8 cellular contexts compared by ENCODE assay signal in genomic region chr1:40040511-40041465, GRCh38. TPM values are rescaled to one million over a fixed set of nuclear protein-coding genes. Genes with fewer than 3 reads are reported as not detected.
DNase-seq lines count a peak whose midpoint lies in the region; ATAC-seq and TF ChIP-seq lines count a peak whose summit lies in the region.

TSS of gene CAP1 (plus strand) at chr1:40040729. CDS start at chr1:40059347, 18,618 bp downstream.

- peak within 1 kb of the TSS; percentile 96 to 99 (median 99) for H3K27ac Mint-ChIP-seq in IgD-negative memory B cell

- H3F3A ChIP-seq in PC-9 (ENCODE audit: insufficient read depth, low read depth), result peaks cover 35% of the 10 kb centered on the region

- H3K4me2 ChIP-seq in PC-9, result peak within 1 kb of the TSS; percentile 99

- BruUV-seq in PC-9 (replicated peaks; lab: Mats Ljungman, UMichigan), result TSS peak; percentile 57

- H3K4me1 ChIP-seq in PC-9 (replicated peaks; ENCODE audit: insufficient read depth), result peaks cover 36% of the 10 kb centered on the region

- no peaks in the 10 kb centered on the region for H3K27me3 Mint-ChIP-seq in IgD-negative memory B cell

- H3K36me3 Mint-ChIP-seq in IgD-negative memory B cell, result peaks cover 6% of the 10 kb centered on the region

- H3K4me1 Mint-ChIP-seq in IgD-negative memory B cell, result peaks cover 39 to 44% (median 43%) of the 10 kb centered on the region in 3 donors

- peak; percentile 100 for DNase-seq in DMS 273 treated with DMSO at 0.1 percent for 48 hours (lab: John Stamatoyannopoulos, UW)
- peak; percentile 94 to 100 for DNase-seq in PC-9
- peak; percentile 100 for DNase-seq in activated T-cell treated with anti-CD3 and anti-CD28 coated beads, Interleukin-2, amount 50 U/mL, for 1 hour
- DNase-seq in epithelial cell of prostate (ENCODE audit: low read depth, low spot score), result peak; percentile 89
- DNase-seq in mucosa of gallbladder (ENCODE audit: low spot score), result peak; percentile 99
- peak; percentile 100 for DNase-seq in stimulated activated CD8-positive, alpha-beta memory T cell treated with anti-CD3 and anti-CD28 coated beads, Interleukin-4, amount 100 ng/mL, for 48 hours

- H3K27ac ChIP-seq in PC-9 (peak within 1 kb of the TSS; percentile 98), epithelial cell of prostate (peak within 1 kb of the TSS; percentile 99)

- POLR2A ChIA-PET in PC-9 (lab: Charles Lee; ENCODE audit: unreplicated experiment), result interaction anchor here (0.5 to 1.4 kb wide), 14 partner anchors 8 to 408 kb away, joined by 3 to 16 read pairs (median 6); partner anchors contain the start of genes MYCL and RLF

- TF ChIP-seq CTCF in PC-9 (conservative IDR thresholded peaks at IDR 0.05), result no peak

- peak within 1 kb of the TSS; percentile 90 for H2AFZ ChIP-seq in PC-9

- no peaks in the 10 kb centered on the region for H3K9me3 ChIP-seq in PC-9 (ENCODE audit: insufficient read depth, low read depth)

- H3K9me2 ChIP-seq in PC-9 (ENCODE audit: insufficient read depth), result no peaks in the 10 kb centered on the region

- CTCF ChIA-PET in PC-9 (lab: Charles Lee), result interaction anchor here (0.5 to 0.6 kb wide), 2 partner anchors 40 to 201 kb away, joined by 3 read pairs; no protein-coding TSS in a partner anchor

- peak; percentile 73 for ATAC-seq in GM21529 (IDR thresholded peaks at IDR 0.05; ENCODE audit: unreplicated experiment)

- no peaks in the 10 kb centered on the region for H3K9me3 Mint-ChIP-seq in IgD-negative memory B cell

- intact Hi-C loops in PC-9 (cut with micrococcal nuclease; ENCODE audit: unreplicated experiment), result loop anchor here (1.0 kb wide), 2 partner anchors 60 to 218 kb away; partner anchors contain the start of gene ZMPSTE24

- H3K4me3 Mint-ChIP-seq in IgD-negative memory B cell, result peak within 1 kb of the TSS; percentile 93 to 98 (median 98)

- peaks cover 26% of the 10 kb centered on the region for H4K20me1 ChIP-seq in PC-9 (ENCODE audit: insufficient read depth)

- H3K36me3 ChIP-seq in PC-9 (ENCODE audit: low read depth), result peaks cover 18% of the 10 kb centered on the region; the same call in 1 of the 2 replicates

- H3K4me3 ChIP-seq in PC-9, result peak within 1 kb of the TSS; percentile 99

- H3K79me2 ChIP-seq in PC-9 (ENCODE audit: low read depth), result peaks cover 52% of the 10 kb centered on the region

- H3K27me3 ChIP-seq in PC-9 (ENCODE audit: insufficient read depth, low read depth), result no peaks in the 10 kb centered on the region

RNA-seq across cellular contexts. Expression of gene CAP1, which starts in this region (rescaled TPM):
- 424 TPM for polyA plus RNA-seq in IgD-negative memory B cell
- total RNA-seq in PC-9 (2021), result 322 and 354 TPM in 2 replicates
- 313 TPM for total RNA-seq in mucosa of gallbladder

Comparison
In these comparisons a context has a peak if more than half of its experiments do, and no peak if none do; other contexts are left out.
1. Peak in every context shown above with its lines: DNase-seq, ATAC-seq, H3K4me3 ChIP-seq and H3K27ac ChIP-seq.